Comparison of ENCODE assay signal across 16 cellular contexts in genomic region chr6:163738725-163739124, GRCh38.
DNase-seq lines count a peak whose midpoint lies in the region; ATAC-seq, FAIRE-seq and TF ChIP-seq lines count a peak whose summit lies in the region.
"Had no signal": no experiment of that assay in that cellular context is flagged by ENCODE, and none has a peak within 500 bp of the region (broad histone marks: within the 10 kb centered on the region; RNA-seq: fewer than 3 reads in every experiment).

No MANE protein-coding gene starts in this region.

- H3K4me1 ChIP-seq in fibroblast of lung (ENCODE audit: control insufficient read depth, extremely low read depth, insufficient read depth, low read length) = no peaks in the 10 kb centered on the region
- H3K4me1 ChIP-seq in trophoblast cell (ENCODE audit: control insufficient read depth in 1 of 2, insufficient read depth in 2 of 2, low read length in 2 of 2) = no peaks in the 10 kb centered on the region

- H3K36me3 ChIP-seq in fibroblast of lung (ENCODE audit: control insufficient read depth, insufficient read depth, low read length) (no peaks in the 10 kb centered on the region), trophoblast cell (ENCODE audit: control insufficient read depth in 1 of 2, insufficient read depth in 2 of 2, low read length in 2 of 2) (no peaks in the 10 kb centered on the region)
- H3K36me3 ChIP-seq: upper lobe of left lung had no signal

- ATAC-seq in GM18520 (IDR thresholded peaks at IDR 0.05; ENCODE audit: unreplicated experiment) = peak; percentile 59
- ATAC-seq in GM21717 (IDR thresholded peaks at IDR 0.05; ENCODE audit: unreplicated experiment) = peak; percentile 77
- peak; percentile 81 for ATAC-seq in HG03439 (IDR thresholded peaks at IDR 0.05; ENCODE audit: unreplicated experiment)
- ATAC-seq: naive thymus-derived CD8-positive, alpha-beta T cell had no signal

- H4K20me1 ChIP-seq in fibroblast of lung (ENCODE audit: control insufficient read depth, extremely low read depth, insufficient read depth, low read length) = no peaks in the 10 kb centered on the region

- no peak for TF ChIP-seq CTCF in fibroblast of lung (conservative IDR thresholded peaks at IDR 0.05 in 1 of 2, IDR thresholded peaks at IDR 0.05 in 1 of 2; ENCODE audit: low read depth in 1 of 2, low read length in 2 of 2)

- no peak overlapping the region for H4K12ac ChIP-seq in trophoblast cell (ENCODE audit: low read depth, low read length)

- H3K9me3 ChIP-seq in fibroblast of lung (ENCODE audit: control insufficient read depth, insufficient read depth, low read depth, low read length) = no peaks in the 10 kb centered on the region
- no peaks in the 10 kb centered on the region for H3K9me3 ChIP-seq in trophoblast cell (ENCODE audit: insufficient read depth, low read depth, low read length)
- H3K9me3 ChIP-seq: upper lobe of left lung had no signal

- H2BK120ac ChIP-seq in trophoblast cell (ENCODE audit: insufficient read depth, low read length, poor library complexity) = no peak overlapping the region

- H2BK12ac ChIP-seq in trophoblast cell (ENCODE audit: low read length) = no peak overlapping the region

- H3K27ac ChIP-seq in fibroblast of lung (ENCODE audit: insufficient read depth, low read length) (no peak overlapping the region), trophoblast cell (ENCODE audit: low read depth, low read length) (no peak overlapping the region)
- H3K27ac ChIP-seq: C4-2B had no signal

- no peak overlapping the region for H2AK5ac ChIP-seq in trophoblast cell (ENCODE audit: low read length)

- peak; percentile 21 to 53 for DNase-seq in fibroblast of lung (ENCODE audit: low read depth in 2 of 2)
- no peak for DNase-seq in anterior cingulate cortex (lab: John Stamatoyannopoulos, UW)
- no peak for DNase-seq in GF-D8 (lab: John Stamatoyannopoulos, UW)
- no peak for DNase-seq in urothelium cell line (ENCODE audit: low spot score)
- DNase-seq in trophoblast cell = no peak
- DNase-seq: activated CD4-positive, alpha-beta T cell treated with anti-CD3 and anti-CD28 coated beads, Interleukin-2, amount 50 U/mL, for 1 hour; kidney; naive thymus-derived CD8-positive, alpha-beta T cell; NCI-H187; upper lobe of left lung had no signal

- no peak overlapping the region for H3K18ac ChIP-seq in trophoblast cell (ENCODE audit: low read length)

- H3K4me2 ChIP-seq in fibroblast of lung (ENCODE audit: extremely low read depth, insufficient read depth, low read length) (no peak overlapping the region), trophoblast cell (ENCODE audit: low read length) (no peak overlapping the region)

- H3K4me3 ChIP-seq in fibroblast of lung (replicated peaks in 1 of 4; ENCODE audit: control extremely low read depth in 1 of 4, insufficient read depth in 1 of 4, low read depth in 3 of 4, low read length in 4 of 4) (no peak overlapping the region), trophoblast cell (ENCODE audit: low read depth, low read length) (no peak overlapping the region)
- H3K4me3 ChIP-seq: upper lobe of left lung had no signal

- H3K79me2 ChIP-seq in fibroblast of lung (ENCODE audit: control insufficient read depth, insufficient read depth, low read length) = no peaks in the 10 kb centered on the region
- H3K79me2 ChIP-seq in trophoblast cell (ENCODE audit: control insufficient read depth, insufficient read depth, low read length, poor library complexity) = no peaks in the 10 kb centered on the region

- H3K79me1 ChIP-seq in trophoblast cell (ENCODE audit: low read length) = no peaks in the 10 kb centered on the region

- no peak for FAIRE-seq in urothelium cell line (lab: Jason Lieb, UNC)
- FAIRE-seq: frontal cortex, H1, kidney had no signal

- no peak overlapping the region for H3K9ac ChIP-seq in fibroblast of lung (ENCODE audit: insufficient read depth, low read length)
- no peak overlapping the region for H3K9ac ChIP-seq in trophoblast cell (ENCODE audit: low read length)

- no peak overlapping the region for H2BK5ac ChIP-seq in trophoblast cell (ENCODE audit: low read depth, low read length, poor library complexity)

- no peak overlapping the region for H4K8ac ChIP-seq in trophoblast cell (ENCODE audit: low read depth, low read length)

- no peak overlapping the region for H3K23ac ChIP-seq in trophoblast cell (ENCODE audit: low read length)

- H4K91ac ChIP-seq in trophoblast cell (ENCODE audit: low read depth, low read length) = no peak overlapping the region

- H2AFZ ChIP-seq in fibroblast of lung (ENCODE audit: low read length) = no peak overlapping the region
- no peak overlapping the region for H2AFZ ChIP-seq in trophoblast cell (ENCODE audit: insufficient read depth, low read length, poor library complexity)

- no peak overlapping the region for H3K4ac ChIP-seq in trophoblast cell (ENCODE audit: low read depth, low read length)

- H3K27me3 ChIP-seq in fibroblast of lung (ENCODE audit: control insufficient read depth, insufficient read depth, low read length) (no peaks in the 10 kb centered on the region), trophoblast cell (ENCODE audit: insufficient read depth, low read length) (no peaks in the 10 kb centered on the region)
- H3K27me3 ChIP-seq: upper lobe of left lung had no signal

- no peak overlapping the region for H3K14ac ChIP-seq in trophoblast cell (ENCODE audit: low read length)

Comparison
In these comparisons a context has a peak if more than half of its experiments do, and no peak if none do; other contexts are left out.
1. DNase-seq: peak in fibroblast of lung (2 of 2); none in anterior cingulate cortex (0 of 58), GF-D8 (single experiment), urothelium cell line (single experiment) and trophoblast cell (0 of 2).
2. Peak in every context shown above with its lines, with median percentiles within 50 percentile points of each other: ATAC-seq.